Comparison of ENCODE assay signal across 1 cellular context in the genomic region with DNA sequence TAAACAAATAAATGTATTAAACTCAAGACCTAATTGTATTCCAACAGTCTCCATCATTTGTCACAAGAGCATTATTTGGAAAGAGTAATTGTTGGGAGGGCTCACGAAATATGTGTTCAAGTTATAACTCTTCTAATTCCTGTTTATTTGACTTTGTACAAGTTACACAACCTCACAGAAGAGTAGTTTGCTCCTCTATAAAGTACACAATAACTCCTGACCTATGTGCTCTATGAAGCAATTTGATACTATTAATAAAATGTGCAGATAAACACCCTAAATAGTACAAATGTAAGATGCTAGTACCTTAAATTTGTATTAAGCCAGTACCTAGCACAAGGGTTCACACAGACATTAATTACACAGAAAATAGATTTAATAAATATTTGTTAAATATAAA.
TF ChIP-seq lines count a peak whose summit lies in the region.

No MANE protein-coding gene starts in this region.

TF ChIP-seq in liver, 16 proteins besides CTCF, POLR2A, EP300 and RAD21:
- TF ChIP-seq, protein P1, sequence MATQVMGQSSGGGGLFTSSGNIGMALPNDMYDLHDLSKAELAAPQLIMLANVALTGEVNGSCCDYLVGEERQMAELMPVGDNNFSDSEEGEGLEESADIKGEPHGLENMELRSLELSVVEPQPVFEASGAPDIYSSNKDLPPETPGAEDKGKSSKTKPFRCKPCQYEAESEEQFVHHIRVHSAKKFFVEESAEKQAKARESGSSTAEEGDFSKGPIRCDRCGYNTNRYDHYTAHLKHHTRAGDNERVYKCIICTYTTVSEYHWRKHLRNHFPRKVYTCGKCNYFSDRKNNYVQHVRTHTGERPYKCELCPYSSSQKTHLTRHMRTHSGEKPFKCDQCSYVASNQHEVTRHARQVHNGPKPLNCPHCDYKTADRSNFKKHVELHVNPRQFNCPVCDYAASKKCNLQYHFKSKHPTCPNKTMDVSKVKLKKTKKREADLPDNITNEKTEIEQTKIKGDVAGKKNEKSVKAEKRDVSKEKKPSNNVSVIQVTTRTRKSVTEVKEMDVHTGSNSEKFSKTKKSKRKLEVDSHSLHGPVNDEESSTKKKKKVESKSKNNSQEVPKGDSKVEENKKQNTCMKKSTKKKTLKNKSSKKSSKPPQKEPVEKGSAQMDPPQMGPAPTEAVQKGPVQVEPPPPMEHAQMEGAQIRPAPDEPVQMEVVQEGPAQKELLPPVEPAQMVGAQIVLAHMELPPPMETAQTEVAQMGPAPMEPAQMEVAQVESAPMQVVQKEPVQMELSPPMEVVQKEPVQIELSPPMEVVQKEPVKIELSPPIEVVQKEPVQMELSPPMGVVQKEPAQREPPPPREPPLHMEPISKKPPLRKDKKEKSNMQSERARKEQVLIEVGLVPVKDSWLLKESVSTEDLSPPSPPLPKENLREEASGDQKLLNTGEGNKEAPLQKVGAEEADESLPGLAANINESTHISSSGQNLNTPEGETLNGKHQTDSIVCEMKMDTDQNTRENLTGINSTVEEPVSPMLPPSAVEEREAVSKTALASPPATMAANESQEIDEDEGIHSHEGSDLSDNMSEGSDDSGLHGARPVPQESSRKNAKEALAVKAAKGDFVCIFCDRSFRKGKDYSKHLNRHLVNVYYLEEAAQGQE (IDR thresholded peaks at IDR 0.05): peak; percentile 61
- peak; percentile 36 for TF ChIP-seq FOXA1 (IDR thresholded peaks at IDR 0.05)
- TF ChIP-seq SP1 (IDR thresholded peaks at IDR 0.05): peak; percentile 70
- TF ChIP-seq GABPA (IDR thresholded peaks at IDR 0.05 in 1 of 2, conservative IDR thresholded peaks at IDR 0.05 in 1 of 2): peak in 1 of 2 donors; percentile 32
- TF ChIP-seq EGR1 (IDR thresholded peaks at IDR 0.05; ENCODE audit: low read depth in 2 of 2): no peak
- peak; percentile 76 for TF ChIP-seq NR2F2 (IDR thresholded peaks at IDR 0.05)
- TF ChIP-seq, protein P2, sequence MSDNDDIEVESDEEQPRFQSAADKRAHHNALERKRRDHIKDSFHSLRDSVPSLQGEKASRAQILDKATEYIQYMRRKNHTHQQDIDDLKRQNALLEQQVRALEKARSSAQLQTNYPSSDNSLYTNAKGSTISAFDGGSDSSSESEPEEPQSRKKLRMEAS (IDR thresholded peaks at IDR 0.05): peak; percentile 28
- no peak for TF ChIP-seq TAF1 (conservative IDR thresholded peaks at IDR 0.05)
- TF ChIP-seq YY1 (IDR thresholded peaks at IDR 0.05): peak; percentile 45
- TF ChIP-seq HNF4A (conservative IDR thresholded peaks at IDR 0.05): peak; percentile 85 to 91
- TF ChIP-seq, protein P3, sequence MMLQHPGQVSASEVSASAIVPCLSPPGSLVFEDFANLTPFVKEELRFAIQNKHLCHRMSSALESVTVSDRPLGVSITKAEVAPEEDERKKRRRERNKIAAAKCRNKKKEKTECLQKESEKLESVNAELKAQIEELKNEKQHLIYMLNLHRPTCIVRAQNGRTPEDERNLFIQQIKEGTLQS (IDR thresholded peaks at IDR 0.05): no peak
- peak; percentile 50 to 65 for TF ChIP-seq RXRA (IDR thresholded peaks at IDR 0.05)
- TF ChIP-seq JUND (IDR thresholded peaks at IDR 0.05): peak in 1 of 2 donors; percentile 58
- TF ChIP-seq FOXA2 (IDR thresholded peaks at IDR 0.05): peak; percentile 53
- TF ChIP-seq, protein P4, sequence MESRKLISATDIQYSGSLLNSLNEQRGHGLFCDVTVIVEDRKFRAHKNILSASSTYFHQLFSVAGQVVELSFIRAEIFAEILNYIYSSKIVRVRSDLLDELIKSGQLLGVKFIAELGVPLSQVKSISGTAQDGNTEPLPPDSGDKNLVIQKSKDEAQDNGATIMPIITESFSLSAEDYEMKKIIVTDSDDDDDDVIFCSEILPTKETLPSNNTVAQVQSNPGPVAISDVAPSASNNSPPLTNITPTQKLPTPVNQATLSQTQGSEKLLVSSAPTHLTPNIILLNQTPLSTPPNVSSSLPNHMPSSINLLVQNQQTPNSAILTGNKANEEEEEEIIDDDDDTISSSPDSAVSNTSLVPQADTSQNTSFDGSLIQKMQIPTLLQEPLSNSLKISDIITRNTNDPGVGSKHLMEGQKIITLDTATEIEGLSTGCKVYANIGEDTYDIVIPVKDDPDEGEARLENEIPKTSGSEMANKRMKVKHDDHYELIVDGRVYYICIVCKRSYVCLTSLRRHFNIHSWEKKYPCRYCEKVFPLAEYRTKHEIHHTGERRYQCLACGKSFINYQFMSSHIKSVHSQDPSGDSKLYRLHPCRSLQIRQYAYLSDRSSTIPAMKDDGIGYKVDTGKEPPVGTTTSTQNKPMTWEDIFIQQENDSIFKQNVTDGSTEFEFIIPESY (IDR thresholded peaks at IDR 0.05): peak; percentile 50
- TF ChIP-seq HNF4G (IDR thresholded peaks at IDR 0.05): peak; percentile 46
